ENCODE assay signal across 9 cellular contexts in the genomic region with DNA sequence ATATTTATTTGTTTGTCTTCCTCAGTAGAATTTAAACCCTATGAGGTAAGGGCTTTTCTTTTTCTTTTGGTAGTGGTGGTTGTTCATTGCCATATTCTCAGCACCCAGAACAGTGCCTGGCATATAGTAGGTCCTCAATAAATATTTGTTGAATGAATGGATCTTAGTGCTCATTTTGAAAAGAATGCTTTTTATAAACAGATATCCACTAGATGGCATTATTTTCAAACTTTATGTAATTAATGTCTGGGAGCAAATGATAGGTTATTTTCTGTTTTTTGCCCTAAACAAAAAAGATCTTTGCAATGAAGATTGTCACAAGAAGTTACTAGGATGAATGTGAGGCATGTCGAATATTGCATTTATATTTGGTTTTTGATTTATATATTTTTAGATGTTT.
DNase-seq lines count a peak whose midpoint lies in the region; ATAC-seq and TF ChIP-seq lines count a peak whose summit lies in the region.
"Had no signal": no experiment of that assay in that cellular context is flagged by ENCODE, and none has a peak within 500 bp of the region (broad histone marks: within the 10 kb centered on the region; RNA-seq: fewer than 3 reads in every experiment).

No MANE protein-coding gene starts in this region.

- no peak for ATAC-seq in GM21528 (IDR thresholded peaks at IDR 0.05; ENCODE audit: low FRiP score, unreplicated experiment)

- H3K4me3 ChIP-seq in liver (ENCODE audit: low read depth in 1 of 3, low read length in 3 of 3) (no peak overlapping the region), testis (no peak overlapping the region)

- H3K36me3 ChIP-seq in liver (ENCODE audit: control insufficient read depth in 4 of 4, insufficient read depth in 3 of 4, low read depth in 1 of 4, low read length in 3 of 4) (no peaks in the 10 kb centered on the region), testis (ENCODE audit: low read depth, missing control alignments) (no peaks in the 10 kb centered on the region)

- peak; percentile 72 to 77 for TF ChIP-seq RAD21 in liver (IDR thresholded peaks at IDR 0.05)

- H3K27me3 ChIP-seq in liver (ENCODE audit: control insufficient read depth in 4 of 4, insufficient read depth in 4 of 4, low read length in 3 of 4) (no peaks in the 10 kb centered on the region), testis (no peaks in the 10 kb centered on the region)

- H3K4me3 Mint-ChIP-seq in HFFc6 = no peak overlapping the region
- H3K4me3 Mint-ChIP-seq in activated naive CD4-positive, alpha-beta T cell treated with anti-CD3 and anti-CD28 coated beads for 36 hours = no peak overlapping the region

- no peaks in the 10 kb centered on the region for H3K9me3 ChIP-seq in liver (ENCODE audit: control insufficient read depth in 4 of 4, low read length in 3 of 4)
- no peaks in the 10 kb centered on the region for H3K9me3 ChIP-seq in testis

- no peak for TF ChIP-seq POLR2A in testis (IDR thresholded peaks at IDR 0.05)

- CTCF ChIA-PET in activated naive CD4-positive, alpha-beta T cell treated with anti-CD3 and anti-CD28 coated beads for 36 hours (lab: Charles Lee) = interaction anchor here (0.7 to 1.9 kb wide), 2 partner anchors 12 to 303 kb away, joined by 3 to 6 read pairs; no protein-coding TSS in a partner anchor

- no peak overlapping the region for H3K27ac ChIP-seq in liver (ENCODE audit: low read depth in 1 of 2, low read length in 2 of 2)
- H3K27ac ChIP-seq in testis = no peak overlapping the region

- no peaks in the 10 kb centered on the region for H3K4me1 Mint-ChIP-seq in HFFc6 (ENCODE audit: low read depth)
- H3K4me1 Mint-ChIP-seq in activated naive CD4-positive, alpha-beta T cell treated with anti-CD3 and anti-CD28 coated beads for 36 hours (ENCODE audit: low read depth) = peaks cover 19% of the 10 kb centered on the region

- H3K36me3 Mint-ChIP-seq in HFFc6 (ENCODE audit: low read depth) = no peaks in the 10 kb centered on the region
- H3K36me3 Mint-ChIP-seq in activated naive CD4-positive, alpha-beta T cell treated with anti-CD3 and anti-CD28 coated beads for 36 hours (ENCODE audit: low read depth) = peaks cover 2% of the 10 kb centered on the region

- no peak for DNase-seq in AG09319 (ENCODE audit: extremely low read depth, low read depth)
- DNase-seq in HFFc6 = peak; percentile 15
- DNase-seq in amniotic epithelial cell (ENCODE audit: low read depth) = peak; percentile 29
- no peak for DNase-seq in testis
- DNase-seq in activated CD4-positive, alpha-beta T cell treated with anti-CD3 and anti-CD28 coated beads, Interleukin-2, amount 50 U/mL, for 4 hours = no peak
- DNase-seq in activated naive CD4-positive, alpha-beta T cell treated with anti-CD3 and anti-CD28 coated beads for 36 hours = no peak
- DNase-seq: activated effector memory CD4-positive, alpha-beta T cell treated with Interleukin-2 at 50 U/mL for 16 hours had no signal

- no peaks in the 10 kb centered on the region for H3K4me1 ChIP-seq in liver (ENCODE audit: control insufficient read depth in 4 of 4, insufficient read depth in 4 of 4, low read length in 3 of 4)
- H3K4me1 ChIP-seq in testis = no peaks in the 10 kb centered on the region

- H3K27me3 Mint-ChIP-seq in HFFc6 (ENCODE audit: insufficient read depth) = no peaks in the 10 kb centered on the region
- H3K27me3 Mint-ChIP-seq in activated naive CD4-positive, alpha-beta T cell treated with anti-CD3 and anti-CD28 coated beads for 36 hours (ENCODE audit: low read depth) = no peaks in the 10 kb centered on the region

- intact Hi-C loops in testis (cut with DNase I; ENCODE audit: low total_unique reads) = no loop called here
- intact Hi-C loops in activated naive CD4-positive, alpha-beta T cell treated with anti-CD3 and anti-CD28 coated beads for 36 hours (cut with micrococcal nuclease) = no loop called here

- no peaks in the 10 kb centered on the region for H3K9me3 Mint-ChIP-seq in HFFc6
- no peaks in the 10 kb centered on the region for H3K9me3 Mint-ChIP-seq in activated naive CD4-positive, alpha-beta T cell treated with anti-CD3 and anti-CD28 coated beads for 36 hours

- H3K9ac ChIP-seq in liver (ENCODE audit: low read depth in 1 of 2, low read length in 2 of 2) = no peak overlapping the region

- TF ChIP-seq CTCF in AG09319 (IDR thresholded peaks at IDR 0.05; ENCODE audit: low read depth, low read length) (peak; percentile 23), HFFc6 (IDR thresholded peaks at IDR 0.05) (peak; percentile 73), liver (IDR thresholded peaks at IDR 0.05; ENCODE audit: low read depth, low read length, missing input control) (peak; percentile 23), testis (IDR thresholded peaks at IDR 0.05) (no peak)

- no peak overlapping the region for H3K27ac Mint-ChIP-seq in HFFc6
- H3K27ac Mint-ChIP-seq in activated naive CD4-positive, alpha-beta T cell treated with anti-CD3 and anti-CD28 coated beads for 36 hours = no peak overlapping the region

- 65% methylated on average over 1 of the region's 1 CpG for WGBS in liver
- WGBS in testis, 2 donors = 46 to 52% methylated on average over 1 of the region's 1 CpG

TF ChIP-seq in liver, 16 proteins besides CTCF, POLR2A, EP300 and RAD21:
- no peak for TF ChIP-seq SP1 (IDR thresholded peaks at IDR 0.05)

Comparison
In these comparisons a context has a peak if more than half of its experiments do, and no peak if none do; other contexts are left out.
1. DNase-seq: peak in HFFc6 (single experiment) and amniotic epithelial cell (single experiment); none in AG09319 (single experiment), testis (single experiment), activated CD4-positive, alpha-beta T cell treated with anti-CD3 and anti-CD28 coated beads, Interleukin-2, amount 50 U/mL, for 4 hours (0 of 2) and activated naive CD4-positive, alpha-beta T cell treated with anti-CD3 and anti-CD28 coated beads for 36 hours (single experiment).
2. CTCF ChIP-seq: peak in AG09319 (single experiment), HFFc6 (single experiment) and liver (single experiment); none in testis (0 of 3).